In genomic region chr11:102191832-102192231, GRCh38 we compare ENCODE assay signal across 1 cellular context.
TF ChIP-seq lines count a peak whose summit lies in the region.

No MANE protein-coding gene starts in this region.

TF ChIP-seq in A549, 52 proteins besides CTCF, POLR2A, EP300 and RAD21 (continued from another document):
- TF ChIP-seq, protein P1, sequence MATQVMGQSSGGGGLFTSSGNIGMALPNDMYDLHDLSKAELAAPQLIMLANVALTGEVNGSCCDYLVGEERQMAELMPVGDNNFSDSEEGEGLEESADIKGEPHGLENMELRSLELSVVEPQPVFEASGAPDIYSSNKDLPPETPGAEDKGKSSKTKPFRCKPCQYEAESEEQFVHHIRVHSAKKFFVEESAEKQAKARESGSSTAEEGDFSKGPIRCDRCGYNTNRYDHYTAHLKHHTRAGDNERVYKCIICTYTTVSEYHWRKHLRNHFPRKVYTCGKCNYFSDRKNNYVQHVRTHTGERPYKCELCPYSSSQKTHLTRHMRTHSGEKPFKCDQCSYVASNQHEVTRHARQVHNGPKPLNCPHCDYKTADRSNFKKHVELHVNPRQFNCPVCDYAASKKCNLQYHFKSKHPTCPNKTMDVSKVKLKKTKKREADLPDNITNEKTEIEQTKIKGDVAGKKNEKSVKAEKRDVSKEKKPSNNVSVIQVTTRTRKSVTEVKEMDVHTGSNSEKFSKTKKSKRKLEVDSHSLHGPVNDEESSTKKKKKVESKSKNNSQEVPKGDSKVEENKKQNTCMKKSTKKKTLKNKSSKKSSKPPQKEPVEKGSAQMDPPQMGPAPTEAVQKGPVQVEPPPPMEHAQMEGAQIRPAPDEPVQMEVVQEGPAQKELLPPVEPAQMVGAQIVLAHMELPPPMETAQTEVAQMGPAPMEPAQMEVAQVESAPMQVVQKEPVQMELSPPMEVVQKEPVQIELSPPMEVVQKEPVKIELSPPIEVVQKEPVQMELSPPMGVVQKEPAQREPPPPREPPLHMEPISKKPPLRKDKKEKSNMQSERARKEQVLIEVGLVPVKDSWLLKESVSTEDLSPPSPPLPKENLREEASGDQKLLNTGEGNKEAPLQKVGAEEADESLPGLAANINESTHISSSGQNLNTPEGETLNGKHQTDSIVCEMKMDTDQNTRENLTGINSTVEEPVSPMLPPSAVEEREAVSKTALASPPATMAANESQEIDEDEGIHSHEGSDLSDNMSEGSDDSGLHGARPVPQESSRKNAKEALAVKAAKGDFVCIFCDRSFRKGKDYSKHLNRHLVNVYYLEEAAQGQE (IDR thresholded peaks at IDR 0.05), result no peak
- TF ChIP-seq JUN (IDR thresholded peaks at IDR 0.05) (no peak), ESRRA (IDR thresholded peaks at IDR 0.05; ENCODE audit: borderline replicate concordance, low read length) (no peak), ELK1 (IDR thresholded peaks at IDR 0.05; ENCODE audit: low read depth, low read length) (no peak), HOXB5 (CRISPR knock-in tag; IDR thresholded peaks at IDR 0.05) (no peak), SMC3 (IDR thresholded peaks at IDR 0.05) (no peak), SREBF2 (IDR thresholded peaks at IDR 0.05) (no peak), TP53 (CRISPR knock-in tag; IDR thresholded peaks at IDR 0.05) (no peak), CHD2 (IDR thresholded peaks at IDR 0.05; ENCODE audit: low read length, partially characterized antibody) (no peak), MAZ (IDR thresholded peaks at IDR 0.05; ENCODE audit: borderline replicate concordance, low read depth, low read length) (no peak), ZC3H11A (IDR thresholded peaks at IDR 0.05) (no peak), TFCP2L1 (CRISPR knock-in tag; IDR thresholded peaks at IDR 0.05) (no peak), JUNB (IDR thresholded peaks at IDR 0.05) (no peak)
- TF ChIP-seq, protein P2, sequence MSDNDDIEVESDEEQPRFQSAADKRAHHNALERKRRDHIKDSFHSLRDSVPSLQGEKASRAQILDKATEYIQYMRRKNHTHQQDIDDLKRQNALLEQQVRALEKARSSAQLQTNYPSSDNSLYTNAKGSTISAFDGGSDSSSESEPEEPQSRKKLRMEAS (IDR thresholded peaks at IDR 0.05), result no peak
